In the genomic region with DNA sequence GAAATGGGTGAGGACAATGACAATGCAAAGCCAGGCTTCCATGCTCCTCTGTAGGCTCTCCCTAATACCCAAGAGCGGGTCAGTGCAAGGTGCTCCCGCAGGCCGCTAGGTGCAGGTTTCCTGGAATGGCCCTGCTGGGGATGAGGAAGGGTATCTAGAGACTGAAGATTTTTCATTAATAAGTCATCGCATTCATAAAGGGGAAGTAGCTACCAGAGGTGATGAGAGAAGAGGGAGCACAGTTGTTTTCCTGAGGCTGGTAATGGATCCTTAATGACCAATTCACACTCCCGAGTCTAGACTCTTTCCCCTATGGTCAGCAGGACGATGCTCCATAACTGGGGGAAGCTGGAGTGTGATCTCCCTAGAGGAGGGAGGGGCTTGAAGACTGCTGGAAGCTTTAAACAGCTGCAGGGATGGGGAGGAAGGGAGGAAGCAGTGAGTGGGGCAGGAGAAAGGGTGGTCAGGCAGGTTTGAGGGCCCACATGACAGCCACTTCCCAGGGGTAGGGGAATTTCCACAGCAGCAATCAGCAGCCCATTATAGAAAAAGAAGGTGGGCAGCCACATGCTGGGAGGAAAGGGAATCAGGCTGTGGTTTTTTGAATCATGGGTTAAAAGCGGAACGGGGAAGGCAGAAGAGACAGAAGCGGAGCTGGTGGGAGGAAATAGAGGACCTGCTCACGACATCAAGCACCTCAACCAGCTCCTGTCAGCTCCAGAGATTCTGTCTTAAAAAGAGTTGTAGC, we compare ENCODE assay signal across 9 cellular contexts. TPM values are rescaled to one million over a fixed set of nuclear protein-coding genes. Genes with fewer than 3 reads are reported as not detected.
A peak's percentile ranks its signal among the peaks of the same experiment; 100 is the strongest.
DNase-seq lines count a peak whose midpoint lies in the region; ATAC-seq lines count a peak whose summit lies in the region.
"Had no signal": no experiment of that assay in that cellular context is flagged by ENCODE, and none has a peak within 500 bp of the region (broad histone marks: within the 10 kb centered on the region; RNA-seq: fewer than 3 reads in every experiment).

No MANE protein-coding gene starts in this region.

- H3K27me3 Mint-ChIP-seq in CD4-positive, CD25-positive, alpha-beta regulatory T cell, result peaks cover 4% of the 10 kb centered on the region

- in situ Hi-C loops in G401 (cut with HindIII; ENCODE audit: low sequenced_read_pairs), result no loop called here

- peaks cover 0 to 14% (median 7%) of the 10 kb centered on the region in 4 donors for H3K4me1 Mint-ChIP-seq in CD4-positive, CD25-positive, alpha-beta regulatory T cell

- H3K36me3 Mint-ChIP-seq in CD4-positive, CD25-positive, alpha-beta regulatory T cell, result no peaks in the 10 kb centered on the region

- peaks cover 0 to 1% (median 0%) of the 10 kb centered on the region in 7 donors for H3K9me3 Mint-ChIP-seq in CD4-positive, CD25-positive, alpha-beta regulatory T cell

- no peaks in the 10 kb centered on the region for H3K9me3 ChIP-seq in CD4-positive, CD25-positive, alpha-beta regulatory T cell (ENCODE audit: control insufficient read depth in 2 of 2, low read length in 2 of 2)
- H3K9me3 ChIP-seq: SJSA1 had no signal

- H3K4me1 ChIP-seq in CD4-positive, CD25-positive, alpha-beta regulatory T cell (ENCODE audit: control insufficient read depth, insufficient read depth, low read length, poor library complexity, severe bottlenecking), result no peaks in the 10 kb centered on the region
- H3K4me1 ChIP-seq: SJSA1 had no signal

- peak overlapping the region; percentile 35 to 79 (median 69) for H3K27ac Mint-ChIP-seq in CD4-positive, CD25-positive, alpha-beta regulatory T cell

- no peak overlapping the region for H3K27ac ChIP-seq in CD4-positive, CD25-positive, alpha-beta regulatory T cell (ENCODE audit: insufficient read depth, low read length, poor library complexity, severe bottlenecking)
- H3K27ac ChIP-seq: SJSA1 had no signal

- peak overlapping the region; percentile 68 for H3K4me3 ChIP-seq in CD4-positive, CD25-positive, alpha-beta regulatory T cell (ENCODE audit: low read depth, low read length)
- H3K4me3 ChIP-seq: SJSA1 had no signal

- H3K27me3 ChIP-seq in CD4-positive, CD25-positive, alpha-beta regulatory T cell (ENCODE audit: control insufficient read depth, insufficient read depth, low read length), result no peaks in the 10 kb centered on the region
- H3K27me3 ChIP-seq: SJSA1 had no signal

- peak in 1 of 3 donors; percentile 27 for DNase-seq in CD4-positive, CD25-positive, alpha-beta regulatory T cell
- DNase-seq in NOMO-1 (lab: John Stamatoyannopoulos, UW; ENCODE audit: unreplicated experiment in 2 of 2), result peak; percentile 45 to 62
- peak; percentile 16 for DNase-seq in germinal center (ENCODE audit: low spot score)
- DNase-seq in G401 (ENCODE audit: low spot score), result no peak
- DNase-seq in NCI-H1417 treated with DMSO at 0.1 percent for 48 hours (lab: John Stamatoyannopoulos, UW), result no peak
- DNase-seq in epidermal melanocyte (ENCODE audit: insufficient read length, low spot score), result no peak
- DNase-seq in SHP77 treated with DMSO at 0.1 percent for 48 hours (lab: John Stamatoyannopoulos, UW), result no peak

- peak overlapping the region; percentile 50 to 91 (median 82) for H3K4me3 Mint-ChIP-seq in CD4-positive, CD25-positive, alpha-beta regulatory T cell

- no peaks in the 10 kb centered on the region for H3K36me3 ChIP-seq in CD4-positive, CD25-positive, alpha-beta regulatory T cell (ENCODE audit: control insufficient read depth, insufficient read depth, low read length)
- H3K36me3 ChIP-seq: SJSA1 had no signal

- peak; percentile 37 to 46 for ATAC-seq in CD4-positive, CD25-positive, alpha-beta regulatory T cell (ENCODE audit: low read depth in 2 of 2)
- peak; percentile 67 for ATAC-seq in GM19351 (IDR thresholded peaks at IDR 0.05; ENCODE audit: unreplicated experiment)

RNA-seq across cellular contexts. Expression of a gene that starts 10.2 kb away (rescaled TPM):
- total RNA-seq in CD4-positive, CD25-positive, alpha-beta regulatory T cell, result 63.2 TPM
- polyA plus RNA-seq in CD4-positive, CD25-positive, alpha-beta regulatory T cell, result 100 to 1,000 TPM; 153 to 209 (median 163) TPM
- total RNA-seq in G401 (2014; rRNA removed; shearing (Covaris generic)), result 69.2 and 77.2 TPM in 2 replicates

RNA-seq across cellular contexts. Expression of a gene that starts 52.7 kb away (rescaled TPM):
- total RNA-seq in CD4-positive, CD25-positive, alpha-beta regulatory T cell, result not detected
- polyA plus RNA-seq in CD4-positive, CD25-positive, alpha-beta regulatory T cell, result under 1 TPM in 1 of 4 donors, not detected in 3; 0.42 TPM
- total RNA-seq in G401 (2014; rRNA removed; shearing (Covaris generic)), result not detected in 2 replicates
- total RNA-seq: SJSA1 had no signal

Comparison
In these comparisons a context has a peak if more than half of its experiments do, and no peak if none do; other contexts are left out.
1. DNase-seq: peak in NOMO-1 (2 of 2) and germinal center (single experiment); none in G401 (single experiment), NCI-H1417 treated with DMSO at 0.1 percent for 48 hours (single experiment), epidermal melanocyte (single experiment) and SHP77 treated with DMSO at 0.1 percent for 48 hours (single experiment).